10 cellular contexts compared by ENCODE assay signal in genomic region chr5:119360905-119361605, GRCh38. TPM values are rescaled to one million over a fixed set of nuclear protein-coding genes. Genes with fewer than 3 reads are reported as not detected.
DNase-seq lines count a peak whose midpoint lies in the region; ATAC-seq and TF ChIP-seq lines count a peak whose summit lies in the region.
"Had no signal": no experiment of that assay in that cellular context is flagged by ENCODE, and none has a peak within 500 bp of the region (broad histone marks: within the 10 kb centered on the region; RNA-seq: fewer than 3 reads in every experiment).

No MANE protein-coding gene starts in this region.

- H3K9me3 Mint-ChIP-seq in activated T-cell treated with anti-CD3 and anti-CD28 coated beads, Interleukin-2, amount 50 U/mL, for 72 hours: peaks cover 0 to 1% of the 10 kb centered on the region in 2 donors
- H3K9me3 Mint-ChIP-seq in activated CD8-positive, alpha-beta T cell treated with anti-CD3 and anti-CD28 coated beads, Interleukin-2, amount 10 ng/mL, durations not matched to agents 7 days and 5 days (ENCODE audit: insufficient read depth): no peaks in the 10 kb centered on the region
- no peaks in the 10 kb centered on the region for H3K9me3 Mint-ChIP-seq in immature natural killer cell

- no peak for ATAC-seq in activated T-cell treated with anti-CD3 and anti-CD28 coated beads, Interleukin-2, amount 50 U/mL, for 72 hours (replicated peaks in 1 of 2)
- ATAC-seq in activated CD8-positive, alpha-beta T cell treated with anti-CD3 and anti-CD28 coated beads, Interleukin-2, amount 10 ng/mL, durations not matched to agents 7 days and 5 days: no peak
- ATAC-seq in GM19395 (IDR thresholded peaks at IDR 0.05; ENCODE audit: unreplicated experiment) (no peak), GM18858 (IDR thresholded peaks at IDR 0.05; ENCODE audit: unreplicated experiment) (no peak)

- peak overlapping the region; percentile 99 for H3K27ac Mint-ChIP-seq in activated T-cell treated with anti-CD3 and anti-CD28 coated beads, Interleukin-2, amount 50 U/mL, for 72 hours
- H3K27ac Mint-ChIP-seq in activated CD8-positive, alpha-beta T cell treated with anti-CD3 and anti-CD28 coated beads, Interleukin-2, amount 10 ng/mL, durations not matched to agents 7 days and 5 days: peak overlapping the region; percentile 13
- H3K27ac Mint-ChIP-seq in immature natural killer cell: peak overlapping the region in 5 of 6 donors; percentile 1 to 74 (median 44)

- no peaks in the 10 kb centered on the region for H3K27me3 ChIP-seq in thyroid gland
- H3K27me3 ChIP-seq: ascending aorta had no signal

- peak overlapping the region; percentile 96 to 99 for H3K4me3 Mint-ChIP-seq in activated T-cell treated with anti-CD3 and anti-CD28 coated beads, Interleukin-2, amount 50 U/mL, for 72 hours
- H3K4me3 Mint-ChIP-seq in activated CD8-positive, alpha-beta T cell treated with anti-CD3 and anti-CD28 coated beads, Interleukin-2, amount 10 ng/mL, durations not matched to agents 7 days and 5 days: no peak overlapping the region
- peak overlapping the region in 1 of 5 donors; percentile 24 for H3K4me3 Mint-ChIP-seq in immature natural killer cell

- H3K36me3 Mint-ChIP-seq in activated T-cell treated with anti-CD3 and anti-CD28 coated beads, Interleukin-2, amount 50 U/mL, for 72 hours (ENCODE audit: insufficient read depth in 2 of 2): peaks cover 33 to 53% of the 10 kb centered on the region in 2 donors
- H3K36me3 Mint-ChIP-seq in activated CD8-positive, alpha-beta T cell treated with anti-CD3 and anti-CD28 coated beads, Interleukin-2, amount 10 ng/mL, durations not matched to agents 7 days and 5 days (ENCODE audit: low read depth): peaks cover 73% of the 10 kb centered on the region
- H3K36me3 Mint-ChIP-seq in immature natural killer cell: no peaks in the 10 kb centered on the region

- peaks cover 79% of the 10 kb centered on the region for H3K4me1 Mint-ChIP-seq in activated T-cell treated with anti-CD3 and anti-CD28 coated beads, Interleukin-2, amount 50 U/mL, for 72 hours (ENCODE audit: low read depth)
- peaks cover 96% of the 10 kb centered on the region for H3K4me1 Mint-ChIP-seq in activated CD8-positive, alpha-beta T cell treated with anti-CD3 and anti-CD28 coated beads, Interleukin-2, amount 10 ng/mL, durations not matched to agents 7 days and 5 days (ENCODE audit: low read depth)
- peaks cover 94 to 100% of the 10 kb centered on the region in 2 donors for H3K4me1 Mint-ChIP-seq in immature natural killer cell

- 74 to 90% methylated on average over 6 of the region's 6 CpGs for WGBS in thyroid gland, 2 donors

- TF ChIP-seq CTCF in thyroid gland (IDR thresholded peaks at IDR 0.05): no peak

- no peak for TF ChIP-seq POLR2A in thyroid gland (IDR thresholded peaks at IDR 0.05)

- H3K27ac ChIP-seq in thyroid gland: peak overlapping the region; percentile 25 to 86 (median 33)

- POLR2A ChIA-PET in activated CD8-positive, alpha-beta T cell treated with anti-CD3 and anti-CD28 coated beads, Interleukin-2, amount 10 ng/mL, durations not matched to agents 7 days and 5 days (lab: Charles Lee): interaction anchor here (0.7 to 19.6 kb wide), 5 partner anchors 22 to 290 kb away, joined by 3 to 280 read pairs (median 4); partner anchors contain the start of gene DMXL1

- no peaks in the 10 kb centered on the region for H3K36me3 ChIP-seq in thyroid gland
- H3K36me3 ChIP-seq: ascending aorta had no signal

- intact Hi-C loops in thyroid gland (cut with DNase I): no loop called here

- no peak for DNase-seq in activated T-cell treated with anti-CD3 and anti-CD28 coated beads, Interleukin-2, amount 50 U/mL, for 72 hours
- no peak for DNase-seq in activated T-cell treated with anti-CD3 and anti-CD28 coated beads, Interleukin-2, amount 50 U/mL, for 48 hours
- no peak for DNase-seq in activated CD8-positive, alpha-beta T cell treated with anti-CD3 and anti-CD28 coated beads, Interleukin-2, amount 10 ng/mL, durations not matched to agents 7 days and 5 days
- DNase-seq in immature natural killer cell: no peak
- no peak for DNase-seq in thyroid gland
- no peak for DNase-seq in glomerular visceral epithelial cell (ENCODE audit: extremely low spot score)
- DNase-seq: NCI-H1436 had no signal

- CTCF ChIA-PET in activated CD8-positive, alpha-beta T cell treated with anti-CD3 and anti-CD28 coated beads, Interleukin-2, amount 10 ng/mL, durations not matched to agents 7 days and 5 days (lab: Charles Lee): interaction anchor here (0.9 to 4.2 kb wide), 12 partner anchors 8 to 372 kb away, joined by 3 to 17 read pairs (median 4); partner anchors contain the start of gene DTWD2

- no peaks in the 10 kb centered on the region for H3K9me3 ChIP-seq in thyroid gland
- H3K9me3 ChIP-seq: ascending aorta had no signal

- H3K27me3 Mint-ChIP-seq in activated T-cell treated with anti-CD3 and anti-CD28 coated beads, Interleukin-2, amount 50 U/mL, for 72 hours (ENCODE audit: low read depth): no peaks in the 10 kb centered on the region
- no peaks in the 10 kb centered on the region for H3K27me3 Mint-ChIP-seq in activated CD8-positive, alpha-beta T cell treated with anti-CD3 and anti-CD28 coated beads, Interleukin-2, amount 10 ng/mL, durations not matched to agents 7 days and 5 days (ENCODE audit: low read depth)
- H3K27me3 Mint-ChIP-seq in immature natural killer cell (ENCODE audit: low read depth in 3 of 3): peaks cover 0 to 4% (median 0%) of the 10 kb centered on the region in 3 donors

- peaks cover 42 to 56% of the 10 kb centered on the region in 2 donors for H3K4me1 ChIP-seq in thyroid gland

- H3K4me3 ChIP-seq in thyroid gland (replicated peaks in 1 of 3): no peak overlapping the region
- H3K4me3 ChIP-seq: ascending aorta had no signal

RNA-seq across cellular contexts. Expression of gene TNFAIP8, which starts 5.2 kb away (rescaled TPM):
- 100 to 1,000 TPM; 117 to 137 TPM for total RNA-seq in activated T-cell treated with anti-CD3 and anti-CD28 coated beads, Interleukin-2, amount 50 U/mL, for 72 hours
- total RNA-seq in activated CD8-positive, alpha-beta T cell treated with anti-CD3 and anti-CD28 coated beads, Interleukin-2, amount 10 ng/mL, durations not matched to agents 7 days and 5 days: 100 to 1,000 TPM; 123 to 127 TPM
- polyA plus RNA-seq in immature natural killer cell: 100 to 1,000 TPM in 2 of 3 donors, 10 to 100 TPM in 1; 99.7 to 162 (median 132) TPM
- 10 to 100 TPM; 15.7 to 36.8 (median 33.6) TPM for total RNA-seq in thyroid gland

Comparison
In these comparisons a context has a peak if more than half of its experiments do, and no peak if none do; other contexts are left out.
1. H3K27ac Mint-ChIP-seq: peak in every context shown above with its lines; median percentile 99 in activated T-cell treated with anti-CD3 and anti-CD28 coated beads, Interleukin-2, amount 50 U/mL, for 72 hours; 44 in immature natural killer cell; 13 in activated CD8-positive, alpha-beta T cell treated with anti-CD3 and anti-CD28 coated beads, Interleukin-2, amount 10 ng/mL, durations not matched to agents 7 days and 5 days.